1 cellular context compared by ENCODE assay signal in genomic region chr10:71213761-71214440, GRCh38.
TF ChIP-seq lines count a peak whose summit lies in the region.

No MANE protein-coding gene starts in this region.

TF ChIP-seq in HEK293, 187 proteins besides CTCF, POLR2A, EP300 and RAD21 (continued from another document):
- TF ChIP-seq ZBTB26 (tag by site-specific recombination; optimal IDR thresholded peaks at IDR 0.05) (no peak), OVOL3 (tag by site-specific recombination; IDR thresholded peaks at IDR 0.05) (no peak), KLF10 (tag by site-specific recombination; IDR thresholded peaks at IDR 0.05) (peak; percentile 75; the same call in 1 of the 2 replicates), MZF1 (tag by site-specific recombination; IDR thresholded peaks at IDR 0.05; ENCODE audit: borderline replicate concordance) (0 out of 2 replicates have a peak, but pooled peaks have one; percentile 65), ZNF704 (tag by site-specific recombination; IDR thresholded peaks at IDR 0.05) (no peak), ZBTB1 (tag by site-specific recombination; IDR thresholded peaks at IDR 0.05) (no peak), ZNF624 (tag by site-specific recombination; IDR thresholded peaks at IDR 0.05) (no peak), ZNF529 (tag by site-specific recombination; IDR thresholded peaks at IDR 0.05; ENCODE audit: insufficient replicate concordance) (no peak), PBX3 (CRISPR knock-in tag; IDR thresholded peaks at IDR 0.05) (no peak), ZNF280D (tag by site-specific recombination; IDR thresholded peaks at IDR 0.05) (no peak), ZNF292 (tag by site-specific recombination; IDR thresholded peaks at IDR 0.05; ENCODE audit: borderline replicate concordance, low read depth) (no peak), ZNF510 (tag by site-specific recombination; IDR thresholded peaks at IDR 0.05; ENCODE audit: insufficient replicate concordance) (no peak), HIC1 (tag by site-specific recombination; IDR thresholded peaks at IDR 0.05) (no peak), ZNF311 (tag by site-specific recombination; IDR thresholded peaks at IDR 0.05; ENCODE audit: borderline replicate concordance) (no peak), ZNF555 (tag by site-specific recombination; conservative IDR thresholded peaks at IDR 0.05) (no peak), ZNF518A (tag by site-specific recombination; conservative IDR thresholded peaks at IDR 0.05; ENCODE audit: low read depth) (no peak), INSM2 (tag by site-specific recombination; IDR thresholded peaks at IDR 0.05) (no peak), ZNF37A (tag by site-specific recombination; IDR thresholded peaks at IDR 0.05) (no peak), ZNF175 (tag by site-specific recombination; IDR thresholded peaks at IDR 0.05) (no peak), ZNF146 (tag by site-specific recombination; IDR thresholded peaks at IDR 0.05) (no peak), ZNF280C (tag by site-specific recombination; IDR thresholded peaks at IDR 0.05) (no peak), ZNF223 (tag by site-specific recombination; IDR thresholded peaks at IDR 0.05) (no peak), ZNF398 (tag by site-specific recombination; IDR thresholded peaks at IDR 0.05) (peak; percentile 86), ATF2 (tag by site-specific recombination; IDR thresholded peaks at IDR 0.05; ENCODE audit: low read depth) (peak; percentile 40; the same call in 1 of the 2 replicates)
